In genomic region chr17:81722184-81723120, GRCh38 we compare ENCODE assay signal across 10 cellular contexts. TPM values are rescaled to one million over a fixed set of nuclear protein-coding genes. Genes with fewer than 3 reads are reported as not detected.
DNase-seq lines count a peak whose midpoint lies in the region; ATAC-seq and TF ChIP-seq lines count a peak whose summit lies in the region.
"Had no signal": no experiment of that assay in that cellular context is flagged by ENCODE, and none has a peak within 500 bp of the region (broad histone marks: within the 10 kb centered on the region; RNA-seq: fewer than 3 reads in every experiment).

No MANE protein-coding gene starts in this region.

- intact Hi-C loops in right cardiac atrium (cut with DNase I): no loop called here
- intact Hi-C loops in thyroid gland (cut with DNase I): no loop called here

- H3K36me3 ChIP-seq in SJCRH30 (peaks cover 6% of the 10 kb centered on the region; the same call in 1 of the 2 replicates), thyroid gland (no peaks in the 10 kb centered on the region)

- peaks cover 3% of the 10 kb centered on the region; the same call in 1 of the 2 replicates for H3K27me3 ChIP-seq in SJCRH30
- no peaks in the 10 kb centered on the region for H3K27me3 ChIP-seq in right cardiac atrium (ENCODE audit: control insufficient read depth, insufficient read depth)
- no peaks in the 10 kb centered on the region for H3K27me3 ChIP-seq in thyroid gland

- peak; percentile 27 for ATAC-seq in activated CD8-positive, alpha-beta memory T cell treated with anti-CD3 and anti-CD28 coated beads, Interleukin-2, amount 10 ng/mL, durations not matched to agents 7 days and 5 days
- ATAC-seq in right cardiac atrium (peak; percentile 28 to 68), GM19467 (IDR thresholded peaks at IDR 0.05; ENCODE audit: unreplicated experiment) (no peak)

- no peak overlapping the region for H3K4me3 ChIP-seq in SJCRH30
- H3K4me3 ChIP-seq in right cardiac atrium (ENCODE audit: low read length): no peak overlapping the region
- no peak overlapping the region for H3K4me3 ChIP-seq in thyroid gland (replicated peaks in 1 of 3)

- H3K27me3 Mint-ChIP-seq in activated CD8-positive, alpha-beta memory T cell treated with anti-CD3 and anti-CD28 coated beads, Interleukin-2, amount 10 ng/mL, durations not matched to agents 7 days and 5 days: peaks cover 2% of the 10 kb centered on the region

- no peaks in the 10 kb centered on the region for H3K4me1 Mint-ChIP-seq in activated CD8-positive, alpha-beta memory T cell treated with anti-CD3 and anti-CD28 coated beads, Interleukin-2, amount 10 ng/mL, durations not matched to agents 7 days and 5 days
- H3K4me1 Mint-ChIP-seq: B cell had no signal

- CTCF ChIA-PET in activated CD8-positive, alpha-beta memory T cell treated with anti-CD3 and anti-CD28 coated beads, Interleukin-2, amount 10 ng/mL, durations not matched to agents 7 days and 5 days (lab: Charles Lee): interaction anchor here (0.5 to 2.8 kb wide), 5 partner anchors 10 to 128 kb away, joined by 3 to 8 read pairs (median 3); partner anchors contain the start of gene SLC25A10

- TF ChIP-seq CTCF in thyroid gland (IDR thresholded peaks at IDR 0.05): peak in 3 of 6 experiments; percentile 4 to 41 (median 26)

- H3K27ac ChIP-seq in SJCRH30 (no peak overlapping the region), right cardiac atrium (ENCODE audit: low read length) (no peak overlapping the region), thyroid gland (peak overlapping the region; percentile 73 to 77 (median 75))

- H3K36me3 Mint-ChIP-seq in activated CD8-positive, alpha-beta memory T cell treated with anti-CD3 and anti-CD28 coated beads, Interleukin-2, amount 10 ng/mL, durations not matched to agents 7 days and 5 days: peaks cover 3% of the 10 kb centered on the region

- no peak for DNase-seq in activated CD8-positive, alpha-beta memory T cell treated with anti-CD3 and anti-CD28 coated beads, Interleukin-2, amount 10 ng/mL, durations not matched to agents 7 days and 5 days
- DNase-seq in activated CD8-positive, alpha-beta memory T cell treated with anti-CD3 and anti-CD28 coated beads, Interleukin-2, amount 50 U/mL, for 4 hours: no peak
- DNase-seq in SJCRH30: peak; percentile 62 to 65
- peak in 1 of 3 donors; percentile 61 for DNase-seq in right cardiac atrium
- DNase-seq in thyroid gland: peak; percentile 97
- DNase-seq in activated T-cell treated with anti-CD3 and anti-CD28 coated beads, Interleukin-2, amount 50 U/mL, for 48 hours: no peak
- DNase-seq in NCI-H1417 treated with DMSO at 0.1 percent for 48 hours (lab: John Stamatoyannopoulos, UW): no peak
- DNase-seq: activated naive CD4-positive, alpha-beta T cell treated with anti-CD3 and anti-CD28 coated beads, Interleukin-2, amount 10 ng/mL, durations not matched to agents 7 days and 5 days had no signal

- H3K9me3 Mint-ChIP-seq in activated CD8-positive, alpha-beta memory T cell treated with anti-CD3 and anti-CD28 coated beads, Interleukin-2, amount 10 ng/mL, durations not matched to agents 7 days and 5 days (ENCODE audit: low read depth): no peaks in the 10 kb centered on the region
- H3K9me3 Mint-ChIP-seq: activated naive CD4-positive, alpha-beta T cell treated with anti-CD3 and anti-CD28 coated beads, Interleukin-2, amount 10 ng/mL, durations not matched to agents 7 days and 5 days had no signal

- 60% methylated on average over 10 of the region's 10 CpGs for WGBS in right cardiac atrium
- WGBS in thyroid gland, 2 donors: 28 to 35% methylated on average over 9 to 10 of the region's 10 CpGs

- H3K4me3 Mint-ChIP-seq in activated CD8-positive, alpha-beta memory T cell treated with anti-CD3 and anti-CD28 coated beads, Interleukin-2, amount 10 ng/mL, durations not matched to agents 7 days and 5 days: no peak overlapping the region
- H3K4me3 Mint-ChIP-seq: activated naive CD4-positive, alpha-beta T cell treated with anti-CD3 and anti-CD28 coated beads, Interleukin-2, amount 10 ng/mL, durations not matched to agents 7 days and 5 days; B cell had no signal

- H3K4me1 ChIP-seq in SJCRH30 (peaks cover 17% of the 10 kb centered on the region), right cardiac atrium (ENCODE audit: control insufficient read depth, insufficient read depth, low read length) (no peaks in the 10 kb centered on the region), thyroid gland (peaks cover 19 to 21% of the 10 kb centered on the region in 2 donors)

- no peak overlapping the region for H3K27ac Mint-ChIP-seq in activated CD8-positive, alpha-beta memory T cell treated with anti-CD3 and anti-CD28 coated beads, Interleukin-2, amount 10 ng/mL, durations not matched to agents 7 days and 5 days
- H3K27ac Mint-ChIP-seq: activated naive CD4-positive, alpha-beta T cell treated with anti-CD3 and anti-CD28 coated beads, Interleukin-2, amount 10 ng/mL, durations not matched to agents 7 days and 5 days; B cell had no signal

- no peaks in the 10 kb centered on the region for H3K9me3 ChIP-seq in SJCRH30 (replicated peaks)
- no peaks in the 10 kb centered on the region for H3K9me3 ChIP-seq in right cardiac atrium (ENCODE audit: control insufficient read depth, low read length)
- no peaks in the 10 kb centered on the region for H3K9me3 ChIP-seq in thyroid gland

- peak in 1 of 2 donors; percentile 16 for TF ChIP-seq POLR2A in thyroid gland (IDR thresholded peaks at IDR 0.05)

RNA-seq across cellular contexts. Expression of gene SLC25A10, which starts 10.4 kb away (rescaled TPM):
- total RNA-seq in activated CD8-positive, alpha-beta memory T cell treated with anti-CD3 and anti-CD28 coated beads, Interleukin-2, amount 10 ng/mL, durations not matched to agents 7 days and 5 days: 10 to 100 TPM; 32.8 to 40.1 TPM
- 33.2 and 34.8 TPM in 2 replicates for total RNA-seq in SJCRH30 (2014; rRNA removed; shearing (Covaris generic))
- 10 to 100 TPM in 1 of 4 donors, 1 to 10 TPM in 3; 5.9 to 11.4 (median 9.6) TPM for total RNA-seq in right cardiac atrium
- 18.6 TPM for polyA plus RNA-seq in right cardiac atrium
- 10 to 100 TPM in 3 of 4 donors, 1 to 10 TPM in 1; 8.9 to 26.3 (median 20.8) TPM for total RNA-seq in thyroid gland

RNA-seq across cellular contexts. Expression of gene MRPL12, which starts 19.3 kb away (rescaled TPM):
- 100 to 1,000 TPM; 102 to 126 TPM for total RNA-seq in activated CD8-positive, alpha-beta memory T cell treated with anti-CD3 and anti-CD28 coated beads, Interleukin-2, amount 10 ng/mL, durations not matched to agents 7 days and 5 days
- total RNA-seq in SJCRH30 (2014; rRNA removed; shearing (Covaris generic)): 93.7 and 128 TPM in 2 replicates
- total RNA-seq in right cardiac atrium (100 to 1,000 TPM in 3 of 4 donors, 10 to 100 TPM in 1; 83.3 to 142 (median 112) TPM), thyroid gland (10 to 100 TPM; 30.7 to 89.3 (median 46.4) TPM)
- polyA plus RNA-seq in right cardiac atrium: 310 TPM

RNA-seq across cellular contexts. Expression of gene HGS, which starts 38.6 kb away (rescaled TPM):
- total RNA-seq in activated CD8-positive, alpha-beta memory T cell treated with anti-CD3 and anti-CD28 coated beads, Interleukin-2, amount 10 ng/mL, durations not matched to agents 7 days and 5 days: 100 to 1,000 TPM; 145 to 159 TPM
- total RNA-seq in SJCRH30 (2014; rRNA removed; shearing (Covaris generic)): 88.6 and 103 TPM in 2 replicates
- 10 to 100 TPM; 42.1 to 50.3 (median 47.9) TPM for total RNA-seq in right cardiac atrium
- polyA plus RNA-seq in right cardiac atrium: 48.6 TPM
- total RNA-seq in thyroid gland: 10 to 100 TPM; 62.9 to 98.3 (median 67.3) TPM

RNA-seq across cellular contexts. Expression of gene ARL16, which starts 38.9 kb away (rescaled TPM):
- 10 to 100 TPM; 14.9 to 15.4 TPM for total RNA-seq in activated CD8-positive, alpha-beta memory T cell treated with anti-CD3 and anti-CD28 coated beads, Interleukin-2, amount 10 ng/mL, durations not matched to agents 7 days and 5 days
- total RNA-seq in SJCRH30 (2014; rRNA removed; shearing (Covaris generic)): 83.7 and 89.9 TPM in 2 replicates
- total RNA-seq in right cardiac atrium (10 to 100 TPM; 13.2 to 24.4 (median 16.8) TPM), thyroid gland (10 to 100 TPM; 29.7 to 46.5 (median 37.2) TPM)
- polyA plus RNA-seq in right cardiac atrium: 20.9 TPM

RNA-seq across cellular contexts. Expression of gene CCDC137, which starts 55.9 kb away (rescaled TPM):
- total RNA-seq in activated CD8-positive, alpha-beta memory T cell treated with anti-CD3 and anti-CD28 coated beads, Interleukin-2, amount 10 ng/mL, durations not matched to agents 7 days and 5 days: 10 to 100 TPM; 37.4 to 42.3 TPM
- total RNA-seq in SJCRH30 (2014; rRNA removed; shearing (Covaris generic)): 50.3 and 52.8 TPM in 2 replicates
- total RNA-seq in right cardiac atrium: 1 to 10 TPM; 5.0 to 7.8 (median 6.7) TPM
- 10.9 TPM for polyA plus RNA-seq in right cardiac atrium
- 10 to 100 TPM in 1 of 4 donors, 1 to 10 TPM in 3; 4.4 to 11.4 (median 8.8) TPM for total RNA-seq in thyroid gland

Comparison
In these comparisons a context has a peak if more than half of its experiments do, and no peak if none do; other contexts are left out.
1. DNase-seq: peak in SJCRH30 (2 of 2) and thyroid gland (2 of 2); none in activated CD8-positive, alpha-beta memory T cell treated with anti-CD3 and anti-CD28 coated beads, Interleukin-2, amount 10 ng/mL, durations not matched to agents 7 days and 5 days (single experiment), activated CD8-positive, alpha-beta memory T cell treated with anti-CD3 and anti-CD28 coated beads, Interleukin-2, amount 50 U/mL, for 4 hours (single experiment), activated T-cell treated with anti-CD3 and anti-CD28 coated beads, Interleukin-2, amount 50 U/mL, for 48 hours (0 of 2) and NCI-H1417 treated with DMSO at 0.1 percent for 48 hours (single experiment).
2. H3K27ac ChIP-seq: peak in thyroid gland (3 of 3); none in SJCRH30 (single experiment) and right cardiac atrium (single experiment).